In genomic region chr13:111981446-111982165, GRCh38 we compare ENCODE assay signal across 34 cellular contexts.
"Had no signal": no experiment of that assay in that cellular context is flagged by ENCODE, and none has a peak within 500 bp of the region (broad histone marks: within the 10 kb centered on the region; RNA-seq: fewer than 3 reads in every experiment).

No MANE protein-coding gene starts in this region.

- H3K4me3 Mint-ChIP-seq: activated B cell treated with CpG ODN at 0.5 μM for 24 hours; activated CD4-positive, alpha-beta memory T cell treated with anti-CD3 and anti-CD28 coated beads for 36 hours; activated naive CD4-positive, alpha-beta T cell treated with anti-CD3 and anti-CD28 coated beads, Interleukin-2, amount 50 U/mL, for 24 hours; activated naive CD8-positive, alpha-beta T cell treated with anti-CD3 and anti-CD28 coated beads, Interleukin-2, amount 10 ng/mL, durations not matched to agents 7 days and 5 days had no signal

- H3K9me3 Mint-ChIP-seq: activated CD4-positive, alpha-beta memory T cell treated with anti-CD3 and anti-CD28 coated beads for 36 hours; activated naive CD4-positive, alpha-beta T cell treated with anti-CD3 and anti-CD28 coated beads, Interleukin-2, amount 50 U/mL, for 24 hours; activated naive CD8-positive, alpha-beta T cell treated with anti-CD3 and anti-CD28 coated beads, Interleukin-2, amount 10 ng/mL, durations not matched to agents 7 days and 5 days had no signal

- H3K4me2 ChIP-seq: KMS-11 had no signal

- H3K9me3 ChIP-seq: ascending aorta, Peyer's patch had no signal

- H3K4me3 ChIP-seq: ascending aorta, cardiac muscle cell, Peyer's patch had no signal

- H3K36me3 ChIP-seq: ascending aorta, cardiac muscle cell, Peyer's patch had no signal

- H3K36me3 Mint-ChIP-seq: activated CD4-positive, alpha-beta memory T cell treated with anti-CD3 and anti-CD28 coated beads for 36 hours; activated naive CD4-positive, alpha-beta T cell treated with anti-CD3 and anti-CD28 coated beads, Interleukin-2, amount 50 U/mL, for 24 hours; activated naive CD8-positive, alpha-beta T cell treated with anti-CD3 and anti-CD28 coated beads, Interleukin-2, amount 10 ng/mL, durations not matched to agents 7 days and 5 days had no signal

- H3K4me1 ChIP-seq: ascending aorta, Peyer's patch had no signal

- H3K27me3 Mint-ChIP-seq: activated naive CD8-positive, alpha-beta T cell treated with anti-CD3 and anti-CD28 coated beads, Interleukin-2, amount 10 ng/mL, durations not matched to agents 7 days and 5 days had no signal

- DNase-seq: activated B cell treated with CpG ODN at 0.5 μM for 24 hours; activated CD4-positive, alpha-beta memory T cell treated with anti-CD3 and anti-CD28 coated beads for 36 hours; activated CD4-positive, alpha-beta T cell treated with anti-CD3 and anti-CD28 coated beads for 4 hours; activated CD4-positive, alpha-beta T cell treated with anti-CD3 and anti-CD28 coated beads, Interleukin-2, amount 50 U/mL, for 1 hour; activated CD4-positive, CD25-positive, alpha-beta regulatory T cell treated with anti-CD3 and anti-CD28 coated beads, Interleukin-2, amount 50 U/mL, for 72 hours; activated CD8-positive, alpha-beta memory T cell treated with anti-CD3 and anti-CD28 coated beads, Interleukin-2, amount 50 U/mL, for 48 hours; activated effector memory CD4-positive, alpha-beta T cell treated with Interleukin-2 at 50 U/mL for 16 hours; activated naive CD8-positive, alpha-beta T cell treated with anti-CD3 and anti-CD28 coated beads, Interleukin-2, amount 10 ng/mL, durations not matched to agents 7 days and 5 days; activated T-cell treated with anti-CD3 and anti-CD28 coated beads, Interleukin-2, amount 50 U/mL, for 48 hours; amygdala; MM.1S; MV-4-11; NCI-H1092; NCI-H146; NCI-H187; NCI-H2029 treated with DMSO at 0.1 percent for 48 hours; NCI-H2107; NCI-H2171; NCI-H510A; NCI-H526; NCI-H748 treated with DMSO at 0.1 percent for 48 hours; NK-92 treated with Interleukin-12 subunit alpha and Interleukin-12 subunit beta, amount 100 ng/mL, for 24 hours; PC-3; Peyer's patch; SIG-M5; SW 1271; T-helper 1 cell; T-helper 9 cell had no signal

- H3K27ac Mint-ChIP-seq: activated B cell treated with CpG ODN at 0.5 μM for 24 hours; activated CD4-positive, alpha-beta memory T cell treated with anti-CD3 and anti-CD28 coated beads for 36 hours; activated naive CD4-positive, alpha-beta T cell treated with anti-CD3 and anti-CD28 coated beads, Interleukin-2, amount 50 U/mL, for 24 hours; activated naive CD8-positive, alpha-beta T cell treated with anti-CD3 and anti-CD28 coated beads, Interleukin-2, amount 10 ng/mL, durations not matched to agents 7 days and 5 days had no signal

- H3K9ac ChIP-seq: KMS-11 had no signal

- H3K4me1 Mint-ChIP-seq: activated B cell treated with CpG ODN at 0.5 μM for 24 hours; activated naive CD4-positive, alpha-beta T cell treated with anti-CD3 and anti-CD28 coated beads, Interleukin-2, amount 50 U/mL, for 24 hours; activated naive CD8-positive, alpha-beta T cell treated with anti-CD3 and anti-CD28 coated beads, Interleukin-2, amount 10 ng/mL, durations not matched to agents 7 days and 5 days had no signal

- H3K27ac ChIP-seq: ascending aorta, cardiac muscle cell, KMS-11, Peyer's patch, RWPE1, VCaP had no signal

- H3K27me3 ChIP-seq: ascending aorta, Peyer's patch had no signal
